Comparison of ENCODE assay signal across 9 cellular contexts in the genomic region with DNA sequence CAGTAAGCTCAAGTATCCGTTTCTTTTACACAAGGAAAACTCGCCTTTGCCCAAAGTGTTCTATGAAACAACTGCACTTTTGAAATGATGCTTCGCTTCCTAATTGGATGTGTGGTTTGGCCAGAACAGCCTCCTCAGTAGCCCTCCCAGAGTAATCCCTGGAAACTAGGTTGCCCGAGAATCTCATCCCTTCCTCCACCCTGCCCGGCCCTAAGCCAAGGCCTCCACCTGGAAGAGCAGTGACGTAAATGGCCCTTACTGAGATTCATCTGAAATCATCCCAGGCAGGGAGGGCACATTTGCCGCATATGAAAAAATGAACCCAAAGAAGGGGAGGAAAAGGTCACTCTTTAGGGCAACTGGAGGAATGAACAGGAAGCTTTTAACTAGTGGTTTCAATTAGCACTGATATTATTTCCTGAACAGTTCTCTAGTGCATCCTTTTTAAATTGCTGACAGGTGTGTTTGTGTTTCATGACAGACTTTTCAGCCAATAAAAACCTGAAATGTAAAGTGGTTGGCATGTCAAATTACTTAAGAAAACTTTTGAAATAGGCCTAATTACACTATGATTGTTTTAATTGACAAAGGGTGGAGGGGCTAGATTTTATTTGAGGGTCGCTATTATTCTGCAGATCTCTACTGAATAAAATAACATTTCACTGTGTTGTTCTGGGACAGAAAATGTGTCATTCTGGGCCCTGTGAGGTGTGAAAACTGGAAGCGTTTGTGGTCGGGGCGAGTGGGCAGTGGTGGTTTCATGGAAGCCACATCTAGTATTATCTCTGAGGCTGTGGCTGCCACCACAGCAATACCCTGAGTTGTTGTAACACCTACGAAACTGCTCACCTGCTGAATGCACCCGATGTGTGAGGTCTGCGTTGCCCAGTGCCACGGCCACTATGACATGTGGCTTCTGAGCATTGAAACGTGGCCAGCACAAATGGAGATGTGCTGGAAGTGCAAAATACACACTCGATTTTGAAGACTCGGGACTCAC.
DNase-seq lines count a peak whose midpoint lies in the region; ATAC-seq and TF ChIP-seq lines count a peak whose summit lies in the region.
"Had no signal": no experiment of that assay in that cellular context is flagged by ENCODE, and none has a peak within 500 bp of the region (broad histone marks: within the 10 kb centered on the region; RNA-seq: fewer than 3 reads in every experiment).

No MANE protein-coding gene starts in this region.

- no peaks in the 10 kb centered on the region for H3K79me2 ChIP-seq in Karpas-422 (ENCODE audit: low read length)
- no peaks in the 10 kb centered on the region for H3K79me2 ChIP-seq in mammary epithelial cell (ENCODE audit: insufficient read depth, low read length)

- ATAC-seq in activated CD4-positive, alpha-beta T cell treated with anti-CD3 and anti-CD28 coated beads for 36 hours, result peak; percentile 88
- peak; percentile 84 for ATAC-seq in HG03520 (IDR thresholded peaks at IDR 0.05; ENCODE audit: unreplicated experiment)

- no TSS peak for BruUV-seq in mammary epithelial cell (replicated peaks; lab: Mats Ljungman, UMichigan)

- TF ChIP-seq CTCF in brain (conservative IDR thresholded peaks at IDR 0.05), result no peak
- no peak for TF ChIP-seq CTCF in mammary epithelial cell (conservative IDR thresholded peaks at IDR 0.05 in 1 of 2, IDR thresholded peaks at IDR 0.05 in 1 of 2; ENCODE audit: extremely low read depth in 1 of 2, insufficient read depth in 1 of 2, low read depth in 1 of 2, low read length in 2 of 2)

- no peaks in the 10 kb centered on the region for H3K9me2 ChIP-seq in Karpas-422 (replicated peaks; ENCODE audit: insufficient read depth, low read length)

- H3K9me3 ChIP-seq in Karpas-422 (ENCODE audit: low read length), result no peaks in the 10 kb centered on the region
- no peaks in the 10 kb centered on the region for H3K9me3 ChIP-seq in mammary epithelial cell (replicated peaks; ENCODE audit: insufficient read depth, low read length)

- CTCF ChIA-PET in activated CD4-positive, alpha-beta T cell treated with anti-CD3 and anti-CD28 coated beads for 36 hours (lab: Charles Lee), result interaction anchor here (0.7 kb wide), 1 partner anchor 23 kb away, joined by 3 read pairs; no protein-coding TSS in a partner anchor
- CTCF ChIA-PET in mammary epithelial cell (lab: Charles Lee; ENCODE audit: low non-redundant PET), result no interaction called here

- no peak overlapping the region for H2AFZ ChIP-seq in Karpas-422 (ENCODE audit: low read length)
- no peak overlapping the region for H2AFZ ChIP-seq in mammary epithelial cell (ENCODE audit: low read depth, low read length)

- intact Hi-C loops in activated CD4-positive, alpha-beta T cell treated with anti-CD3 and anti-CD28 coated beads for 36 hours (cut with DNase I, micrococcal nuclease), result loop anchor here (2.0 to 5.0 kb wide), 2 partner anchors 202 to 203 kb away; no protein-coding TSS in a partner anchor
- intact Hi-C loops in mammary epithelial cell (cut with micrococcal nuclease), result no loop called here

- H3K4me1 Mint-ChIP-seq in activated CD4-positive, alpha-beta T cell treated with anti-CD3 and anti-CD28 coated beads for 36 hours, result peaks cover 9% of the 10 kb centered on the region
- H3K4me1 Mint-ChIP-seq in brain, result peaks cover 57% of the 10 kb centered on the region
- H3K4me1 Mint-ChIP-seq in stimulated activated naive CD8-positive, alpha-beta T cell treated with anti-CD3 and anti-CD28 coated beads, Interleukin-15, Interleukin-2, amounts not matched to agents 100 ng/mL and 50 ng/mL, for 24 hours (ENCODE audit: low read depth), result peaks cover 14% of the 10 kb centered on the region
- H3K4me1 Mint-ChIP-seq: B cell had no signal

- H3K36me3 ChIP-seq in Karpas-422 (ENCODE audit: insufficient read depth, low read length) (no peaks in the 10 kb centered on the region), mammary epithelial cell (ENCODE audit: insufficient read depth, low read length) (no peaks in the 10 kb centered on the region)

- H3K4me2 ChIP-seq in Karpas-422 (ENCODE audit: low read depth, low read length, poor library complexity, severe bottlenecking) (no peak overlapping the region), mammary epithelial cell (ENCODE audit: insufficient read depth, low read depth, low read length) (no peak overlapping the region)

- POLR2A ChIA-PET in activated CD4-positive, alpha-beta T cell treated with anti-CD3 and anti-CD28 coated beads for 36 hours (lab: Charles Lee), result no interaction called here

- H3K4me3 ChIP-seq in Karpas-422 (ENCODE audit: low read length) (no peak overlapping the region), mammary epithelial cell (replicated peaks in 1 of 3; ENCODE audit: insufficient read depth in 1 of 3, low read depth in 2 of 3, low read length in 3 of 3) (no peak overlapping the region)

- H4K20me1 ChIP-seq in Karpas-422 (ENCODE audit: insufficient read depth, low read depth, low read length) (no peaks in the 10 kb centered on the region), mammary epithelial cell (ENCODE audit: insufficient read depth, low read length) (no peaks in the 10 kb centered on the region)

- peaks cover 4% of the 10 kb centered on the region for H3K36me3 Mint-ChIP-seq in activated CD4-positive, alpha-beta T cell treated with anti-CD3 and anti-CD28 coated beads for 36 hours (ENCODE audit: low read depth)
- H3K36me3 Mint-ChIP-seq in brain, result no peaks in the 10 kb centered on the region
- peaks cover 9% of the 10 kb centered on the region for H3K36me3 Mint-ChIP-seq in stimulated activated naive CD8-positive, alpha-beta T cell treated with anti-CD3 and anti-CD28 coated beads, Interleukin-15, Interleukin-2, amounts not matched to agents 100 ng/mL and 50 ng/mL, for 24 hours (ENCODE audit: low read depth)

- dilution Hi-C loops in mammary epithelial cell (cut with HindIII; ENCODE audit: low sequenced_read_pairs), result no loop called here

- H3K9ac ChIP-seq in Karpas-422 (ENCODE audit: low read length) (no peak overlapping the region), mammary epithelial cell (ENCODE audit: insufficient read depth, low read length) (no peak overlapping the region)

- in situ Hi-C loops in mammary epithelial cell (cut with MboI; ENCODE audit: low sequenced_read_pairs in 2 of 2), result no loop called here

- no peaks in the 10 kb centered on the region for H3K27me3 ChIP-seq in Karpas-422 (ENCODE audit: low read length)
- H3K27me3 ChIP-seq in mammary epithelial cell (ENCODE audit: insufficient read depth, low read length), result no peaks in the 10 kb centered on the region

- no peaks in the 10 kb centered on the region for H3K9me3 Mint-ChIP-seq in activated CD4-positive, alpha-beta T cell treated with anti-CD3 and anti-CD28 coated beads for 36 hours (ENCODE audit: low read depth)
- no peaks in the 10 kb centered on the region for H3K9me3 Mint-ChIP-seq in brain
- no peaks in the 10 kb centered on the region for H3K9me3 Mint-ChIP-seq in stimulated activated naive CD8-positive, alpha-beta T cell treated with anti-CD3 and anti-CD28 coated beads, Interleukin-15, Interleukin-2, amounts not matched to agents 100 ng/mL and 50 ng/mL, for 24 hours

- no peak overlapping the region for H3K4me3 Mint-ChIP-seq in activated CD4-positive, alpha-beta T cell treated with anti-CD3 and anti-CD28 coated beads for 36 hours
- H3K4me3 Mint-ChIP-seq in brain, result peak overlapping the region in 1 of 5 experiments; percentile 54
- no peak overlapping the region for H3K4me3 Mint-ChIP-seq in stimulated activated naive CD8-positive, alpha-beta T cell treated with anti-CD3 and anti-CD28 coated beads, Interleukin-15, Interleukin-2, amounts not matched to agents 100 ng/mL and 50 ng/mL, for 24 hours
- H3K4me3 Mint-ChIP-seq: B cell had no signal

- H3K27ac Mint-ChIP-seq in activated CD4-positive, alpha-beta T cell treated with anti-CD3 and anti-CD28 coated beads for 36 hours, result no peak overlapping the region
- H3K27ac Mint-ChIP-seq in brain, result peak overlapping the region in 3 of 5 experiments; percentile 31 to 98 (median 38)
- peak overlapping the region; percentile 72 for H3K27ac Mint-ChIP-seq in stimulated activated naive CD8-positive, alpha-beta T cell treated with anti-CD3 and anti-CD28 coated beads, Interleukin-15, Interleukin-2, amounts not matched to agents 100 ng/mL and 50 ng/mL, for 24 hours
- H3K27ac Mint-ChIP-seq: B cell had no signal

- H3K4me1 ChIP-seq in Karpas-422 (ENCODE audit: low read length), result peaks cover 24% of the 10 kb centered on the region
- H3K4me1 ChIP-seq in mammary epithelial cell (ENCODE audit: insufficient read depth, low read length), result no peaks in the 10 kb centered on the region

- peaks cover 17% of the 10 kb centered on the region for H3K27me3 Mint-ChIP-seq in activated CD4-positive, alpha-beta T cell treated with anti-CD3 and anti-CD28 coated beads for 36 hours
- H3K27me3 Mint-ChIP-seq in brain, result peaks cover 5% of the 10 kb centered on the region
- H3K27me3 Mint-ChIP-seq in stimulated activated naive CD8-positive, alpha-beta T cell treated with anti-CD3 and anti-CD28 coated beads, Interleukin-15, Interleukin-2, amounts not matched to agents 100 ng/mL and 50 ng/mL, for 24 hours, result peaks cover 18% of the 10 kb centered on the region
- H3K27me3 Mint-ChIP-seq: B cell had no signal

- H3K27ac ChIP-seq in Karpas-422 (ENCODE audit: low read length) (no peak overlapping the region), mammary epithelial cell (ENCODE audit: insufficient read depth, low read depth, low read length) (no peak overlapping the region)

- DNase-seq in activated CD4-positive, alpha-beta T cell treated with anti-CD3 and anti-CD28 coated beads for 36 hours, result peak; percentile 82
- DNase-seq in activated CD4-positive, alpha-beta T cell treated with anti-CD3 and anti-CD28 coated beads for 1 hour, result no peak
- no peak for DNase-seq in Karpas-422
- no peak for DNase-seq in mammary epithelial cell
- DNase-seq in pons (ENCODE audit: low spot score), result no peak

- 83% methylated on average over 17 of the region's 18 CpGs for WGBS in mammary epithelial cell (ENCODE audit: low coverage, missing lambda C conversion rate)
